14 cellular contexts compared by ENCODE assay signal in genomic region chr6:35185302-35185681, GRCh38. TPM values are rescaled to one million over a fixed set of nuclear protein-coding genes. Genes with fewer than 3 reads are reported as not detected.
DNase-seq lines count a peak whose midpoint lies in the region; ATAC-seq, FAIRE-seq and TF ChIP-seq lines count a peak whose summit lies in the region.
"Had no signal": no experiment of that assay in that cellular context is flagged by ENCODE, and none has a peak within 500 bp of the region (broad histone marks: within the 10 kb centered on the region; RNA-seq: fewer than 3 reads in every experiment).

No MANE protein-coding gene starts in this region.

- H3K36me3 ChIP-seq in ACC112 (ENCODE audit: insufficient read depth, low read length) (no peaks in the 10 kb centered on the region), HepG2 (replicated peaks in 1 of 2; ENCODE audit: control insufficient read depth in 1 of 2, insufficient read depth in 2 of 2, low read length in 2 of 2) (no peaks in the 10 kb centered on the region)

- intact Hi-C loops in HepG2 (cut with micrococcal nuclease; ENCODE audit: unreplicated experiment): loop anchor here (2.0 kb wide), 1 partner anchor 20 kb away; no protein-coding TSS in a partner anchor

- H3K79me2 ChIP-seq in ACC112 (ENCODE audit: control insufficient read depth, insufficient read depth, low read length, unreplicated experiment) (no peaks in the 10 kb centered on the region), HepG2 (ENCODE audit: insufficient read depth, low read length) (no peaks in the 10 kb centered on the region)

- H4K20me1 ChIP-seq in HepG2 (ENCODE audit: insufficient read depth, low read length): no peaks in the 10 kb centered on the region

- no peaks in the 10 kb centered on the region for H3K9me3 ChIP-seq in HepG2 (ENCODE audit: low read length)

- no TSS peak for BruUV-seq in HepG2 (replicated peaks; lab: Mats Ljungman, UMichigan)

- no peak overlapping the region for H3K27ac Mint-ChIP-seq in endothelial cell (ENCODE audit: unreplicated experiment)
- no peak overlapping the region for H3K27ac Mint-ChIP-seq in naive thymus-derived CD8-positive, alpha-beta T cell
- H3K27ac Mint-ChIP-seq: activated CD4-positive, alpha-beta T cell treated with anti-CD3 and anti-CD28 coated beads for 36 hours; nephron progenitor cell; stimulated activated memory B cell treated with anti-CD40 and anti-IgM and Interleukin-4, amounts not matched to agents 10 μg/mL and 1 μg/mL and 100 μg/mL, for 72 hours had no signal

- H3K36me3 Mint-ChIP-seq in endothelial cell (ENCODE audit: low read depth, unreplicated experiment): peaks cover 3% of the 10 kb centered on the region
- H3K36me3 Mint-ChIP-seq in naive thymus-derived CD8-positive, alpha-beta T cell: no peaks in the 10 kb centered on the region
- H3K36me3 Mint-ChIP-seq: stimulated activated memory B cell treated with anti-CD40 and anti-IgM and Interleukin-4, amounts not matched to agents 10 μg/mL and 1 μg/mL and 100 μg/mL, for 72 hours had no signal

- 0% methylated on average over 4 of the region's 6 CpGs for WGBS in HepG2 (ENCODE audit: low lambda C conversion rate)

- in situ Hi-C loops in HepG2 (cut with HindIII; ENCODE audit: extremely low pct_ligation_motif_present, low pct_unique_long_range_greater_than_20kb): no loop called here

- no peak overlapping the region for H3K4me3 ChIP-seq in ACC112 (ENCODE audit: low read depth, low read length)
- H3K4me3 ChIP-seq in HepG2 (replicated peaks in 1 of 3; ENCODE audit: insufficient read depth in 1 of 3, low read depth in 2 of 3, low read length in 3 of 3): peak overlapping the region in 2 of 3 experiments; percentile 11 to 21; a peak in 1 of 6 replicates

- H3K9ac ChIP-seq in HepG2 (ENCODE audit: insufficient read depth, low read depth, low read length): no peak overlapping the region

- no peaks in the 10 kb centered on the region for H3K9me3 Mint-ChIP-seq in endothelial cell (ENCODE audit: unreplicated experiment)
- H3K9me3 Mint-ChIP-seq in naive thymus-derived CD8-positive, alpha-beta T cell: no peaks in the 10 kb centered on the region
- H3K9me3 Mint-ChIP-seq: nephron progenitor cell; stimulated activated memory B cell treated with anti-CD40 and anti-IgM and Interleukin-4, amounts not matched to agents 10 μg/mL and 1 μg/mL and 100 μg/mL, for 72 hours had no signal

- TF ChIP-seq RAD21 in HepG2 (CRISPR knock-in tag; IDR thresholded peaks at IDR 0.05): no peak

- H3K4me1 ChIP-seq in ACC112 (ENCODE audit: control insufficient read depth, insufficient read depth, low read length, unreplicated experiment) (peaks cover 54% of the 10 kb centered on the region), HepG2 (ENCODE audit: insufficient read depth, low read length) (peaks cover 32% of the 10 kb centered on the region)

- peak; percentile 45 for DNase-seq in NCI-H226
- peak; percentile 22 for DNase-seq in endothelial cell (ENCODE audit: low spot score)
- DNase-seq in HepG2 (ENCODE audit: low spot score): peak; percentile 82
- no peak for DNase-seq in OCI-M2 (lab: John Stamatoyannopoulos, UW; ENCODE audit: unreplicated experiment)
- DNase-seq in naive thymus-derived CD8-positive, alpha-beta T cell: no peak
- DNase-seq in DMS 273 (lab: John Stamatoyannopoulos, UW; ENCODE audit: unreplicated experiment): no peak
- DNase-seq: activated CD4-positive, alpha-beta T cell treated with anti-CD3 and anti-CD28 coated beads for 36 hours; GDM1; KBM-7; nephron progenitor cell; SIG-M5 had no signal

- no peak for TF ChIP-seq POLR2A in HepG2 (IDR thresholded peaks at IDR 0.05; ENCODE audit: insufficient read depth in 1 of 2, low read depth in 2 of 2, low read length in 2 of 2)

- no peaks in the 10 kb centered on the region for H3K27me3 ChIP-seq in ACC112 (ENCODE audit: insufficient read depth, low read length)
- H3K27me3 ChIP-seq in HepG2 (ENCODE audit: control insufficient read depth in 1 of 2, insufficient read depth in 2 of 2, low read length in 2 of 2): peaks cover 2 to 7% of the 10 kb centered on the region in 2 experiments; a peak in 3 of 5 replicates

- POLR2A ChIA-PET in HepG2 (lab: Yijun Ruan, JAX): interaction anchor here (0.7 kb wide), 1 partner anchor 20 kb away, joined by 3 read pairs; no protein-coding TSS in a partner anchor
- POLR2A ChIA-PET in naive thymus-derived CD8-positive, alpha-beta T cell (lab: Charles Lee): no interaction called here

- peak overlapping the region; percentile 50 for H2AFZ ChIP-seq in ACC112 (ENCODE audit: low read length, unreplicated experiment)
- H2AFZ ChIP-seq in HepG2 (ENCODE audit: low read length): no peak overlapping the region

- ATAC-seq in HepG2 (peak; percentile 94), GM18907 (IDR thresholded peaks at IDR 0.05; ENCODE audit: unreplicated experiment) (no peak)
- no peak for ATAC-seq in naive thymus-derived CD8-positive, alpha-beta T cell
- ATAC-seq: activated CD4-positive, alpha-beta T cell treated with anti-CD3 and anti-CD28 coated beads for 36 hours; stimulated activated memory B cell treated with anti-CD40 and anti-IgM and Interleukin-4, amounts not matched to agents 10 μg/mL and 1 μg/mL and 100 μg/mL, for 72 hours had no signal

- H3K4me2 ChIP-seq in HepG2 (ENCODE audit: low read depth, low read length): peak overlapping the region; percentile 54

- peak in 1 of 2 experiments; percentile 62; a peak in 1 of 4 replicates for TF ChIP-seq EP300 in HepG2 (IDR thresholded peaks at IDR 0.05; ENCODE audit: low read depth in 2 of 2, low read length in 2 of 2)
- no peak for TF ChIP-seq EP300 in HepG2 (CRISPR knock-in tag; IDR thresholded peaks at IDR 0.05; ENCODE audit: borderline replicate concordance)

- H3K27ac ChIP-seq in ACC112 (ENCODE audit: low read depth, low read length) (peak overlapping the region; percentile 30; the same call in 1 of the 2 replicates), HepG2 (ENCODE audit: extremely low read length, insufficient read depth, low read length) (no peak overlapping the region)

- TF ChIP-seq CTCF in endothelial cell (IDR thresholded peaks at IDR 0.05; ENCODE audit: unreplicated experiment) (no peak), HepG2 (CRISPR knock-in tag; IDR thresholded peaks at IDR 0.05) (no peak)

- H3K27me3 Mint-ChIP-seq in endothelial cell (ENCODE audit: unreplicated experiment): peaks cover 3% of the 10 kb centered on the region
- H3K27me3 Mint-ChIP-seq in naive thymus-derived CD8-positive, alpha-beta T cell: peaks cover 12 to 41% (median 21%) of the 10 kb centered on the region in 5 donors

- CTCF ChIA-PET in HepG2 (lab: Yijun Ruan, JAX; ENCODE audit: low intra/inter-chr PET ratio, low total read pairs): interaction anchor here (0.6 kb wide), 1 partner anchor 179 kb away, joined by 3 read pairs; no protein-coding TSS in a partner anchor

- FAIRE-seq in HepG2 (lab: Jason Lieb, UNC): peak; percentile 73

- no peak overlapping the region for H3K4me3 Mint-ChIP-seq in endothelial cell (ENCODE audit: unreplicated experiment)
- no peak overlapping the region for H3K4me3 Mint-ChIP-seq in naive thymus-derived CD8-positive, alpha-beta T cell
- H3K4me3 Mint-ChIP-seq: activated CD4-positive, alpha-beta T cell treated with anti-CD3 and anti-CD28 coated beads for 36 hours; nephron progenitor cell; stimulated activated memory B cell treated with anti-CD40 and anti-IgM and Interleukin-4, amounts not matched to agents 10 μg/mL and 1 μg/mL and 100 μg/mL, for 72 hours had no signal

- peaks cover 8% of the 10 kb centered on the region for H3K4me1 Mint-ChIP-seq in endothelial cell (ENCODE audit: unreplicated experiment)
- H3K4me1 Mint-ChIP-seq in naive thymus-derived CD8-positive, alpha-beta T cell: peaks cover 0 to 2% (median 0%) of the 10 kb centered on the region in 4 donors
- H3K4me1 Mint-ChIP-seq: stimulated activated memory B cell treated with anti-CD40 and anti-IgM and Interleukin-4, amounts not matched to agents 10 μg/mL and 1 μg/mL and 100 μg/mL, for 72 hours had no signal

RNA-seq across cellular contexts. Expression of gene SCUBE3, which starts 28.5 kb away (rescaled TPM):
- total RNA-seq in endothelial cell (ENCODE audit: unreplicated experiment): 1.2 TPM
- not detected in 2 replicates for total RNA-seq in HepG2 (2016; rRNA removed; fragmentation: Illumina TruSeq; extraction: Trizol)
- not detected in 2 replicates for total RNA-seq in HepG2 (2016; cell fraction: cytosol; rRNA removed; fragmentation: Illumina TruSeq; extraction: Trizol; ENCODE audit: low read depth)
- not detected in 2 replicates for total RNA-seq in HepG2 (2016; cell fraction: insoluble cytoplasmic fraction; rRNA removed; fragmentation: Illumina TruSeq; extraction: Trizol)
- not detected in 2 replicates for total RNA-seq in HepG2 (2016; cell fraction: membrane; rRNA removed; fragmentation: Illumina TruSeq; extraction: Trizol)
- total RNA-seq in HepG2 (2016; cell fraction: nucleus; rRNA removed; fragmentation: Illumina TruSeq; extraction: Trizol): not detected in 2 replicates
- polyA plus RNA-seq in HepG2 (2011; rRNA removed): not detected in 2 replicates
- not detected in 2 replicates for polyA plus RNA-seq in HepG2 (2011; cell fraction: cytosol; rRNA removed)
- not detected in 2 replicates for polyA plus RNA-seq in HepG2 (2011; cell fraction: nucleus; rRNA removed)
- polyA plus RNA-seq in HepG2 (2012): 0.05 and 0.09 TPM in 2 replicates
- not detected in 2 replicates for polyA plus RNA-seq in HepG2 (2016; cell fraction: cytosol; fragmentation: Illumina TruSeq; extraction: Trizol; ENCODE audit: low read depth)
- not detected in 2 replicates for polyA plus RNA-seq in HepG2 (2016; cell fraction: insoluble cytoplasmic fraction; fragmentation: Illumina TruSeq; extraction: Trizol; ENCODE audit: low read depth)
- polyA plus RNA-seq in HepG2 (2016; cell fraction: membrane; fragmentation: Illumina TruSeq; extraction: Trizol; ENCODE audit: low read depth): not detected in 2 replicates
- polyA plus RNA-seq in HepG2 (2016; cell fraction: nucleus; fragmentation: Illumina TruSeq; extraction: Trizol; ENCODE audit: insufficient read depth, low read depth): not detected in 2 replicates
- polyA minus RNA-seq in HepG2 (2011; rRNA and poly(A)+ RNA removed; ENCODE audit: low replicate concordance): not detected in 2 replicates
- polyA minus RNA-seq in HepG2 (2011; cell fraction: cytosol; rRNA and poly(A)+ RNA removed): not detected in 2 replicates
- polyA minus RNA-seq in HepG2 (2011; cell fraction: nucleus; rRNA and poly(A)+ RNA removed): not detected in 2 replicates
- under 1 TPM in 1 of 2 experiments, not detected in 1; 0.05 TPM for total RNA-seq in naive thymus-derived CD8-positive, alpha-beta T cell
- polyA plus RNA-seq in naive thymus-derived CD8-positive, alpha-beta T cell: under 1 TPM; 0.03 to 0.06 (median 0.05) TPM
- total RNA-seq: activated CD4-positive, alpha-beta T cell treated with anti-CD3 and anti-CD28 coated beads for 36 hours had no signal

RNA-seq across cellular contexts. Expression of gene TCP11, which starts 44.2 kb away (rescaled TPM):
- total RNA-seq in endothelial cell (ENCODE audit: unreplicated experiment) (0.18 TPM), HepG2 (2016; rRNA removed; fragmentation: Illumina TruSeq; extraction: Trizol) (not detected in 2 replicates)
- not detected in 2 replicates for total RNA-seq in HepG2 (2016; cell fraction: cytosol; rRNA removed; fragmentation: Illumina TruSeq; extraction: Trizol; ENCODE audit: low read depth)
- total RNA-seq in HepG2 (2016; cell fraction: insoluble cytoplasmic fraction; rRNA removed; fragmentation: Illumina TruSeq; extraction: Trizol): not detected in 2 replicates
- not detected in 2 replicates for total RNA-seq in HepG2 (2016; cell fraction: membrane; rRNA removed; fragmentation: Illumina TruSeq; extraction: Trizol)
- not detected in 2 replicates for total RNA-seq in HepG2 (2016; cell fraction: nucleus; rRNA removed; fragmentation: Illumina TruSeq; extraction: Trizol)
- 0.04 TPM in 1 of 2 replicates, not detected in the other for polyA plus RNA-seq in HepG2 (2011; rRNA removed)
- not detected in 2 replicates for polyA plus RNA-seq in HepG2 (2011; cell fraction: cytosol; rRNA removed)
- polyA plus RNA-seq in HepG2 (2011; cell fraction: nucleus; rRNA removed): not detected in 2 replicates
- not detected in 2 replicates for polyA plus RNA-seq in HepG2 (2012)
- polyA plus RNA-seq in HepG2 (2016; cell fraction: cytosol; fragmentation: Illumina TruSeq; extraction: Trizol; ENCODE audit: low read depth): not detected in 2 replicates
- polyA plus RNA-seq in HepG2 (2016; cell fraction: insoluble cytoplasmic fraction; fragmentation: Illumina TruSeq; extraction: Trizol; ENCODE audit: low read depth): not detected in 2 replicates
- polyA plus RNA-seq in HepG2 (2016; cell fraction: membrane; fragmentation: Illumina TruSeq; extraction: Trizol; ENCODE audit: low read depth): not detected in 2 replicates
- not detected in 2 replicates for polyA plus RNA-seq in HepG2 (2016; cell fraction: nucleus; fragmentation: Illumina TruSeq; extraction: Trizol; ENCODE audit: insufficient read depth, low read depth)
- not detected in 2 replicates for polyA minus RNA-seq in HepG2 (2011; rRNA and poly(A)+ RNA removed; ENCODE audit: low replicate concordance)
- polyA minus RNA-seq in HepG2 (2011; cell fraction: cytosol; rRNA and poly(A)+ RNA removed): not detected in 2 replicates
- polyA minus RNA-seq in HepG2 (2011; cell fraction: nucleus; rRNA and poly(A)+ RNA removed): not detected in 2 replicates
- total RNA-seq in naive thymus-derived CD8-positive, alpha-beta T cell: not detected
- polyA plus RNA-seq in naive thymus-derived CD8-positive, alpha-beta T cell: not detected
- total RNA-seq: activated CD4-positive, alpha-beta T cell treated with anti-CD3 and anti-CD28 coated beads for 36 hours had no signal

Comparison
In these comparisons a context has a peak if more than half of its experiments do, and no peak if none do; other contexts are left out.
1. DNase-seq: peak in NCI-H226 (single experiment), endothelial cell (single experiment) and HepG2 (single experiment); none in OCI-M2 (single experiment), naive thymus-derived CD8-positive, alpha-beta T cell (0 of 10) and DMS 273 (single experiment).